In the genomic region with DNA sequence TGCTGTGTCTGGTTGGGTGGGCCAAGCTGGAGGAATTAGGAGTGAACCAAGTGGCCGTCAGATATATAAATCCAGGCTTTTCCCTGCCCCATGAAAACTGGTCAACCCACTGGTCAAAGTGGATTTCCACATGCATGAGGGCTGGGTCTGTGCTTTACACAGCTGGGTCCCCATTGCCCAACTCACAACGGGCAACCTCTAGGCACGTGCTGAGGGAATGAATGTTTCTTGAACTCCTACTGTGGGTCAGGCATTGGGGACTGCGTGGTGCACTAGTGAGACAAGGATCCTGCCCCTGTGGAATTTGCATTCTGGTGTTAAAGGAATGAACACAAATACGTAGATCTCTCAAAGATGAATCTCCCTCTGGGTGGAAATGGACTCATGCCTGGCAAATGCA, we compare ENCODE assay signal across 29 cellular contexts.
"Had no signal": no experiment of that assay in that cellular context is flagged by ENCODE, and none has a peak within 500 bp of the region (broad histone marks: within the 10 kb centered on the region; RNA-seq: fewer than 3 reads in every experiment).

No MANE protein-coding gene starts in this region.

- H3K27me3 ChIP-seq: ascending aorta, breast epithelium, cardiac muscle cell, colonic mucosa had no signal

- H3K36me3 Mint-ChIP-seq: activated naive CD8-positive, alpha-beta T cell treated with anti-CD3 and anti-CD28 coated beads for 36 hours had no signal

- H3K4me3 ChIP-seq: ascending aorta, breast epithelium, cardiac muscle cell, colonic mucosa, esophagus squamous epithelium, gastroesophageal sphincter had no signal

- H3K27ac Mint-ChIP-seq: activated CD4-positive, alpha-beta memory T cell treated with anti-CD3 and anti-CD28 coated beads, Interleukin-2, amount 10 ng/mL, durations not matched to agents 7 days and 5 days; activated CD4-positive, alpha-beta T cell treated with anti-CD3 and anti-CD28 coated beads, Interleukin-2, amount 10 ng/mL, durations not matched to agents 7 days and 5 days; activated naive CD8-positive, alpha-beta T cell treated with anti-CD3 and anti-CD28 coated beads for 36 hours; activated naive CD8-positive, alpha-beta T cell treated with anti-CD3 and anti-CD28 coated beads, Interleukin-2, amount 50 U/mL, for 24 hours; activated T-helper 17 cell treated with anti-CD3 and anti-CD28 coated beads, Interleukin-2, amount 50 U/mL, for 72 hours; brain; WTC11 had no signal

- H3K4me1 Mint-ChIP-seq: activated CD4-positive, alpha-beta memory T cell treated with anti-CD3 and anti-CD28 coated beads, Interleukin-2, amount 10 ng/mL, durations not matched to agents 7 days and 5 days; activated CD4-positive, alpha-beta T cell treated with anti-CD3 and anti-CD28 coated beads, Interleukin-2, amount 10 ng/mL, durations not matched to agents 7 days and 5 days; activated naive CD8-positive, alpha-beta T cell treated with anti-CD3 and anti-CD28 coated beads for 36 hours; activated naive CD8-positive, alpha-beta T cell treated with anti-CD3 and anti-CD28 coated beads, Interleukin-2, amount 50 U/mL, for 24 hours; activated T-helper 17 cell treated with anti-CD3 and anti-CD28 coated beads, Interleukin-2, amount 50 U/mL, for 72 hours; brain had no signal

- H3K9me3 Mint-ChIP-seq: activated CD4-positive, alpha-beta T cell treated with anti-CD3 and anti-CD28 coated beads, Interleukin-2, amount 10 ng/mL, durations not matched to agents 7 days and 5 days; activated naive CD8-positive, alpha-beta T cell treated with anti-CD3 and anti-CD28 coated beads, Interleukin-2, amount 50 U/mL, for 24 hours; activated T-cell treated with anti-CD3 and anti-CD28 coated beads, Interleukin-2, amount 50 U/mL, for 4 hours; activated T-helper 17 cell treated with anti-CD3 and anti-CD28 coated beads, Interleukin-2, amount 50 U/mL, for 72 hours had no signal

- ATAC-seq: activated naive CD8-positive, alpha-beta T cell treated with anti-CD3 and anti-CD28 coated beads, Interleukin-2, amount 50 U/mL, for 24 hours; activated T-cell treated with anti-CD3 and anti-CD28 coated beads, Interleukin-2, amount 50 U/mL, for 4 hours; activated T-helper 17 cell treated with anti-CD3 and anti-CD28 coated beads, Interleukin-2, amount 50 U/mL, for 72 hours; gastroesophageal sphincter; WTC11 had no signal

- H3K27ac ChIP-seq: ascending aorta, breast epithelium, cardiac muscle cell, colonic mucosa, epithelial cell of prostate, esophagus squamous epithelium, gastroesophageal sphincter, VCaP had no signal

- H3K4me1 ChIP-seq: ascending aorta, breast epithelium, colonic mucosa, esophagus squamous epithelium, gastroesophageal sphincter had no signal

- H3K36me3 ChIP-seq: ascending aorta, breast epithelium, cardiac muscle cell, colonic mucosa, esophagus squamous epithelium, gastroesophageal sphincter had no signal

- DNase-seq: activated CD4-positive, alpha-beta memory T cell treated with anti-CD3 and anti-CD28 coated beads, Interleukin-2, amount 10 ng/mL, durations not matched to agents 7 days and 5 days; activated CD4-positive, alpha-beta T cell treated with anti-CD3 and anti-CD28 coated beads for 1 hour; activated CD4-positive, alpha-beta T cell treated with anti-CD3 and anti-CD28 coated beads for 4 hours; activated CD4-positive, alpha-beta T cell treated with anti-CD3 and anti-CD28 coated beads, Interleukin-2, amount 10 ng/mL, durations not matched to agents 7 days and 5 days; activated CD4-positive, alpha-beta T cell treated with anti-CD3 and anti-CD28 coated beads, Interleukin-2, amount 50 U/mL, for 4 hours; activated CD8-positive, alpha-beta memory T cell treated with anti-CD3 and anti-CD28 coated beads for 24 hours; activated effector memory CD4-positive, alpha-beta T cell treated with Interleukin-2 at 50 U/mL for 16 hours; activated gamma-delta T cell treated with Interleukin-2 at 50 U/mL for 16 hours; activated naive CD4-positive, alpha-beta T cell treated with anti-CD3 and anti-CD28 coated beads, Interleukin-2, amount 50 U/mL, for 16 hours; activated naive CD4-positive, alpha-beta T cell treated with Interleukin-2 at 50 U/mL for 16 hours; activated naive CD8-positive, alpha-beta T cell treated with anti-CD3 and anti-CD28 coated beads for 36 hours; activated naive CD8-positive, alpha-beta T cell treated with anti-CD3 and anti-CD28 coated beads, Interleukin-2, amount 50 U/mL, for 24 hours; activated T-cell treated with anti-CD3 and anti-CD28 coated beads, Interleukin-2, amount 50 U/mL, for 4 hours; central memory CD4-positive, alpha-beta T cell; cerebellar nuclear complex; colonic mucosa; effector CD8-positive, alpha-beta T cell; esophagus squamous epithelium; foreskin melanocyte; T-helper 2 cell had no signal

- H3K9me3 ChIP-seq: ascending aorta, breast epithelium, colonic mucosa, esophagus squamous epithelium, gastroesophageal sphincter had no signal

- H3K27me3 Mint-ChIP-seq: brain had no signal

- H3K4me3 Mint-ChIP-seq: activated CD4-positive, alpha-beta memory T cell treated with anti-CD3 and anti-CD28 coated beads, Interleukin-2, amount 10 ng/mL, durations not matched to agents 7 days and 5 days; activated CD4-positive, alpha-beta T cell treated with anti-CD3 and anti-CD28 coated beads, Interleukin-2, amount 10 ng/mL, durations not matched to agents 7 days and 5 days; activated naive CD8-positive, alpha-beta T cell treated with anti-CD3 and anti-CD28 coated beads for 36 hours; activated naive CD8-positive, alpha-beta T cell treated with anti-CD3 and anti-CD28 coated beads, Interleukin-2, amount 50 U/mL, for 24 hours; activated T-cell treated with anti-CD3 and anti-CD28 coated beads, Interleukin-2, amount 50 U/mL, for 4 hours; activated T-helper 17 cell treated with anti-CD3 and anti-CD28 coated beads, Interleukin-2, amount 50 U/mL, for 72 hours; brain; WTC11 had no signal
